In genomic region chr16:12375341-12375740, GRCh38 we compare ENCODE assay signal across 19 cellular contexts.
A peak's percentile ranks its signal among the peaks of the same experiment; 100 is the strongest.
DNase-seq lines count a peak whose midpoint lies in the region; ATAC-seq and TF ChIP-seq lines count a peak whose summit lies in the region.
"Had no signal": no experiment of that assay in that cellular context is flagged by ENCODE, and none has a peak within 500 bp of the region (broad histone marks: within the 10 kb centered on the region; RNA-seq: fewer than 3 reads in every experiment).

No MANE protein-coding gene starts in this region.

- H3K4me3 ChIP-seq in Karpas-422 (ENCODE audit: low read length) = no peak overlapping the region
- H3K4me3 ChIP-seq: HAP-1 had no signal

- H3K9me3 ChIP-seq in Karpas-422 (ENCODE audit: low read length) = no peaks in the 10 kb centered on the region
- H3K9me3 ChIP-seq: HAP-1 had no signal

- no peaks in the 10 kb centered on the region for H3K27me3 Mint-ChIP-seq in natural killer cell (ENCODE audit: low read depth in 2 of 2)
- H3K27me3 Mint-ChIP-seq: CD4-positive, alpha-beta T cell had no signal

- H3K36me3 Mint-ChIP-seq in natural killer cell = no peaks in the 10 kb centered on the region

- intact Hi-C loops in left cardiac atrium (cut with DNase I) (no loop called here), sciatic nerve (cut with DNase I) (no loop called here), natural killer cell (cut with micrococcal nuclease) (no loop called here)

- H3K27ac Mint-ChIP-seq in natural killer cell = no peak overlapping the region
- H3K27ac Mint-ChIP-seq: CD4-positive, alpha-beta T cell had no signal

- no peaks in the 10 kb centered on the region for H3K4me1 ChIP-seq in Karpas-422 (ENCODE audit: low read length)
- H3K4me1 ChIP-seq: HAP-1 had no signal

- H3K4me3 Mint-ChIP-seq in natural killer cell = no peak overlapping the region
- H3K4me3 Mint-ChIP-seq: CD4-positive, alpha-beta T cell had no signal

- no peak overlapping the region for H3K9ac ChIP-seq in Karpas-422 (ENCODE audit: low read length)

- no peaks in the 10 kb centered on the region for H3K27me3 ChIP-seq in Karpas-422 (ENCODE audit: low read length)

- H3K79me2 ChIP-seq in Karpas-422 (ENCODE audit: low read length) = no peaks in the 10 kb centered on the region

- peak overlapping the region; percentile 31 for H3K27ac ChIP-seq in caudate nucleus (ENCODE audit: low read depth, low read length)
- no peak overlapping the region for H3K27ac ChIP-seq in Karpas-422 (ENCODE audit: low read length)

- TF ChIP-seq CTCF in natural killer cell (IDR thresholded peaks at IDR 0.05) = no peak

- H4K20me1 ChIP-seq in Karpas-422 (ENCODE audit: insufficient read depth, low read depth, low read length) = no peaks in the 10 kb centered on the region

- no peaks in the 10 kb centered on the region for H3K36me3 ChIP-seq in Karpas-422 (ENCODE audit: insufficient read depth, low read length)
- H3K36me3 ChIP-seq: HAP-1 had no signal

- peak; percentile 78 to 87 for ATAC-seq in left cardiac atrium
- peak; percentile 89 for ATAC-seq in sciatic nerve
- ATAC-seq in natural killer cell = no peak

- peak; percentile 36 for DNase-seq in Ammon's horn (ENCODE audit: low spot score)
- peak in 2 of 61 donors; percentile 7 to 14 for DNase-seq in caudate nucleus (lab: John Stamatoyannopoulos, UW)
- DNase-seq in left cardiac atrium = peak; percentile 28
- DNase-seq in sciatic nerve (ENCODE audit: low spot score) = peak; percentile 62
- DNase-seq in natural killer cell = no peak
- DNase-seq in Karpas-422 = no peak
- DNase-seq in NAMALWA (ENCODE audit: low spot score) = no peak
- DNase-seq in T-helper 2 cell = no peak
- DNase-seq: CD4-positive, alpha-beta T cell; DMS153; GDM1; NCI-H1417 treated with DMSO at 0.1 percent for 48 hours; NCI-H187 treated with DMSO at 0.1 percent for 48 hours; NCI-H226; NCI-H524; NCI-H82; OCI-M1; SIG-M5 had no signal

- no peaks in the 10 kb centered on the region for H3K9me2 ChIP-seq in Karpas-422 (replicated peaks; ENCODE audit: insufficient read depth, low read length)

- H3K4me2 ChIP-seq in Karpas-422 (ENCODE audit: low read depth, low read length, poor library complexity, severe bottlenecking) = no peak overlapping the region

- H3K9me3 Mint-ChIP-seq in natural killer cell = no peaks in the 10 kb centered on the region

- peaks cover 0 to 8% of the 10 kb centered on the region in 2 donors for H3K4me1 Mint-ChIP-seq in natural killer cell

- H2AFZ ChIP-seq in Karpas-422 (ENCODE audit: low read length) = no peak overlapping the region

Comparison
In these comparisons a context has a peak if more than half of its experiments do, and no peak if none do; other contexts are left out.
1. DNase-seq: peak in Ammon's horn (single experiment), left cardiac atrium (single experiment) and sciatic nerve (single experiment); none in natural killer cell (single experiment), Karpas-422 (single experiment), NAMALWA (single experiment) and T-helper 2 cell (0 of 5).
2. ATAC-seq: peak in left cardiac atrium (2 of 2) and sciatic nerve (single experiment); none in natural killer cell (0 of 3).